8 cellular contexts compared by ENCODE assay signal in the genomic region with DNA sequence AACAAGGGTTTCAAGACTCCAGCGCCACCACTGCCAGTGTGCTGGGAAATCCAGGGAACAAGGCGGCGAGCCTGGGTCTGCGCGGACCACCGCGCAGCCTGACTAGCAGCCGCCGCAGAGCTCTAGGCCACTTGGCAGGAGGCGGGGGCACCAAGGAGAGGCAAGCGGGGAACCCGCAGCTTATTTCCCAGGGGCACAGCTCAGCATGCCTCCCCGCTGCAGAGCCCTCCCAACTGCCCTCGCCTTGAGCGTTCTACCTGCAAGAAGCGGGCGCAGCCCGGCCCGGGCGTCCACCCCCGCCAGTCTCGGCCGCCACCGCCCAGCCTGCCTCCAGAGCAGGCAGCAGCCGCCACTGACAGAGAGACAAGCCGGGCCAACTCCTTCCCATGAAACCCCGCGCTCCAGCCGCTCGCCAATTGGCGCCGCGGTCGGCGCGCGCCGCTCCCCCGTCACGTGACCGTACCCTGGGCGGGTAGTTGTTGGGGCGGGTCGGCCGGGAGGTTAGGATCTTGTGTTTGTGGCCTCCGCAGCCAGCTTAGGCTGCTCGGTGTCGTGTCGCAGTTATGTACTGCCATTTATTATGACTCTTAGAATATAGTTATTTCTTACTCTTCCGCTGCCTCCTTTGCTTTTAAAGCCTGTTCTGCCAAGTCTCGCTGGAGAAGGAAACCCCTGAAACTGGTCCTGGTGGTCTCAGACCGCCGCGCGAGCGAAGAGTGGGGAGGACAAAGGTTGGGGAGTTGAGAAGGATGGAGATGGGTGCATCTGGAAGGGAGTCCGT. TPM values are rescaled to one million over a fixed set of nuclear protein-coding genes. Genes with fewer than 3 reads are reported as not detected.
DNase-seq lines count a peak whose midpoint lies in the region; ATAC-seq and TF ChIP-seq lines count a peak whose summit lies in the region.

A gene with protein sequence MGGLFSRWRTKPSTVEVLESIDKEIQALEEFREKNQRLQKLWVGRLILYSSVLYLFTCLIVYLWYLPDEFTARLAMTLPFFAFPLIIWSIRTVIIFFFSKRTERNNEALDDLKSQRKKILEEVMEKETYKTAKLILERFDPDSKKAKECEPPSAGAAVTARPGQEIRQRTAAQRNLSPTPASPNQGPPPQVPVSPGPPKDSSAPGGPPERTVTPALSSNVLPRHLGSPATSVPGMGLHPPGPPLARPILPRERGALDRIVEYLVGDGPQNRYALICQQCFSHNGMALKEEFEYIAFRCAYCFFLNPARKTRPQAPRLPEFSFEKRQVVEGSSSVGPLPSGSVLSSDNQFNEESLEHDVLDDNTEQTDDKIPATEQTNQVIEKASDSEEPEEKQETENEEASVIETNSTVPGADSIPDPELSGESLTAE (minus strand): TSS at position 365 of the 781 bp plus-strand sequence. CDS start 6,683 bp downstream, outside the sequence.

- H3K36me3 Mint-ChIP-seq in activated naive CD4-positive, alpha-beta T cell treated with anti-CD3 and anti-CD28 coated beads, Interleukin-2, amount 50 U/mL, for 24 hours = no peaks in the 10 kb centered on the region

- no peaks in the 10 kb centered on the region for H3K27me3 Mint-ChIP-seq in activated naive CD4-positive, alpha-beta T cell treated with anti-CD3 and anti-CD28 coated beads, Interleukin-2, amount 50 U/mL, for 24 hours

- no peaks in the 10 kb centered on the region for H3K9me3 Mint-ChIP-seq in activated naive CD4-positive, alpha-beta T cell treated with anti-CD3 and anti-CD28 coated beads, Interleukin-2, amount 50 U/mL, for 24 hours

- DNase-seq in GM06990 (ENCODE audit: extremely low read depth, insufficient read length) = peak; percentile 96
- DNase-seq in NCI-H1092 (lab: John Stamatoyannopoulos, UW) = peak; percentile 83
- DNase-seq in glomerular visceral epithelial cell (ENCODE audit: extremely low spot score) = peak; percentile 92
- peak; percentile 97 for DNase-seq in osteoblast (ENCODE audit: insufficient read length, low spot score, missing footprints)
- peak; percentile 73 for DNase-seq in thoracic aorta (ENCODE audit: low spot score)

- H4K20me1 ChIP-seq in osteoblast (ENCODE audit: insufficient read depth, low read length) = peaks cover 4% of the 10 kb centered on the region

- H3K27ac ChIP-seq in osteoblast (ENCODE audit: low read depth, low read length) = peak within 1 kb of the TSS; percentile 83
- H3K27ac ChIP-seq in thoracic aorta = peak within 1 kb of the TSS; percentile 78 to 86

- peak within 1 kb of the TSS; percentile 100 for H2AFZ ChIP-seq in osteoblast (ENCODE audit: low read length)

- H3K9me3 ChIP-seq in osteoblast (ENCODE audit: low read depth, low read length) (no peaks in the 10 kb centered on the region), thoracic aorta (no peaks in the 10 kb centered on the region)

- ATAC-seq in HG02588 (IDR thresholded peaks at IDR 0.05; ENCODE audit: unreplicated experiment) (peak; percentile 92), SK-N-SH treated with all-trans-retinoic acid at 6 μM for 48 hours (peak; percentile 98), thoracic aorta (ENCODE audit: insufficient number of reproducible peaks, low FRiP score, low read depth) (peak; percentile 86)

- peak within 1 kb of the TSS; percentile 88 for H3K4me3 ChIP-seq in GM06990 (replicated peaks; ENCODE audit: low read depth, low read length)
- peak within 1 kb of the TSS; percentile 89 for H3K4me3 ChIP-seq in osteoblast (ENCODE audit: insufficient read depth, low read length)
- peak within 1 kb of the TSS; percentile 81 for H3K4me3 ChIP-seq in thoracic aorta

- H3K4me2 ChIP-seq in osteoblast (ENCODE audit: insufficient read depth, low read length) = peak within 1 kb of the TSS; percentile 98

- H3K4me1 Mint-ChIP-seq in activated naive CD4-positive, alpha-beta T cell treated with anti-CD3 and anti-CD28 coated beads, Interleukin-2, amount 50 U/mL, for 24 hours = peaks cover 31% of the 10 kb centered on the region

- H3K36me3 ChIP-seq in GM06990 (ENCODE audit: control insufficient read depth, insufficient read depth, low read length) (no peaks in the 10 kb centered on the region), osteoblast (ENCODE audit: insufficient read depth, low read length) (no peaks in the 10 kb centered on the region), thoracic aorta (no peaks in the 10 kb centered on the region)

- H3K79me2 ChIP-seq in osteoblast (ENCODE audit: insufficient read depth, low read length) = peaks cover 42% of the 10 kb centered on the region

- H3K4me1 ChIP-seq in osteoblast (ENCODE audit: insufficient read depth, low read length) = peaks cover 13% of the 10 kb centered on the region
- H3K4me1 ChIP-seq in thoracic aorta (ENCODE audit: control insufficient read depth in 1 of 2, low read depth in 2 of 2) = peaks cover 9 to 13% of the 10 kb centered on the region in 2 donors

- peak within 1 kb of the TSS; percentile 90 for H3K4me3 Mint-ChIP-seq in activated naive CD4-positive, alpha-beta T cell treated with anti-CD3 and anti-CD28 coated beads, Interleukin-2, amount 50 U/mL, for 24 hours

- H3K27me3 ChIP-seq in GM06990 (replicated peaks; ENCODE audit: control insufficient read depth, insufficient read depth, low read length) (no peaks in the 10 kb centered on the region), osteoblast (ENCODE audit: insufficient read depth, low read length) (no peaks in the 10 kb centered on the region), thoracic aorta (replicated peaks; ENCODE audit: insufficient read depth) (no peaks in the 10 kb centered on the region)

- H3K27ac Mint-ChIP-seq in activated naive CD4-positive, alpha-beta T cell treated with anti-CD3 and anti-CD28 coated beads, Interleukin-2, amount 50 U/mL, for 24 hours = peak within 1 kb of the TSS; percentile 86

- TF ChIP-seq CTCF in GM06990 (IDR thresholded peaks at IDR 0.05; ENCODE audit: insufficient read depth, low read length, poor library complexity, severe bottlenecking) (no peak), osteoblast (IDR thresholded peaks at IDR 0.05; ENCODE audit: extremely low read depth, low read depth, low read length) (no peak), thoracic aorta (IDR thresholded peaks at IDR 0.05) (no peak)

TF ChIP-seq in SK-N-SH treated with all-trans-retinoic acid at 6 μM for 48 hours, 23 proteins besides CTCF, POLR2A, EP300 and RAD21:
- TF ChIP-seq ZNF8 (CRISPR knock-in tag; IDR thresholded peaks at IDR 0.05) (no peak), ZFP3 (CRISPR knock-in tag; IDR thresholded peaks at IDR 0.05) (peak; percentile 48; the same call in 1 of the 2 replicates)

RNA-seq across cellular contexts. Expression of the gene that starts here (rescaled TPM):
- total RNA-seq in osteoblast (51.0 and 55.0 TPM in 2 replicates), thoracic aorta (10 to 100 TPM; 13.5 to 25.5 TPM)

Comparison
In these comparisons a context has a peak if more than half of its experiments do, and no peak if none do; other contexts are left out.
1. Peak in every context shown above with its lines: DNase-seq, ATAC-seq, H3K4me3 ChIP-seq and H3K27ac ChIP-seq.